17 cellular contexts compared by ENCODE assay signal in the genomic region with DNA sequence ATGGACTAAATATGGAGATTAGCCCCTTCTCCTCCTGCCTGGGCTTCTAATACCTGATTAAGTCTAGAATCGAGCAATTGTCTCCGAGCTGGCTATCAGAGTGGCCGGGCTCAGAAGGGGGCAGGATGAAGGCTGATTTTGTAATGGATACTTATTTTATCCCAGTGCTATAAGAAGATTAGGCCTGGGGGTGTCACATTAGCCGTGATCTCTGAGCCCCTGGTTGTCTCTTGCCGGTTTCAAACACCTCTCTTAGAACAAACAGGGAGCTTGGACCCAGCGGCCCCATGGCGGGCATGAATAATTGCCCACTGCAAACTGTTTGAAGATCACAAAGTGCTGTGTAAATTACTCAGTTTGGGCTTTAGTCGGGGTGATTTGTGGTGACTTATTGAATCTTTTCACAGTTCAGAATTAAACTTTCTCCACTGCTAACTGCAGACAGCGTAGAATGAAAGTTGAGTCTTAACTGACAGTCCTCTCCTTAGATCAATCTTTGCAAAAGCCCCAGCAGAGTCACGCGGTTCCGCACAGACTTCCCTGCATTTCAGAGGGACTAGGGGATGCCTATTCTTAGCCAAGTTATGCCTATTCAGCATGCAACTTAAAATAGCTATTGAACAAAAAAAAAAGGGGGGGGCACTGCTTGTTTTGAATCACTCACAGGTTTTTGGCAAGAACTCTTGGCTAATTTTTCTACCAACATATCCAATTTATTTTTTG.
DNase-seq lines count a peak whose midpoint lies in the region; ATAC-seq and TF ChIP-seq lines count a peak whose summit lies in the region.
"Had no signal": no experiment of that assay in that cellular context is flagged by ENCODE, and none has a peak within 500 bp of the region (broad histone marks: within the 10 kb centered on the region; RNA-seq: fewer than 3 reads in every experiment).

No MANE protein-coding gene starts in this region.

- ATAC-seq in left cardiac atrium (peak; percentile 71 to 83), psoas muscle (peak; percentile 88 to 94 (median 92)), GM18870 (IDR thresholded peaks at IDR 0.05; ENCODE audit: unreplicated experiment) (no peak), HG03139 (IDR thresholded peaks at IDR 0.05; ENCODE audit: unreplicated experiment) (no peak)
- ATAC-seq: activated CD8-positive, alpha-beta T cell treated with anti-CD3 and anti-CD28 coated beads for 36 hours; activated T-cell treated with anti-CD3 and anti-CD28 coated beads, Interleukin-2, amount 50 U/mL, for 4 hours had no signal

- H3K4me3 ChIP-seq in H7 (ENCODE audit: insufficient read depth, low read depth, low read length) (no peak overlapping the region), psoas muscle (no peak overlapping the region)
- H3K4me3 ChIP-seq: Peyer's patch, SK-N-MC, testis had no signal

- TF ChIP-seq CTCF in psoas muscle (IDR thresholded peaks at IDR 0.05) = no peak

- H3K27me3 ChIP-seq in H7 (ENCODE audit: control insufficient read depth, insufficient read depth, low read length) (no peaks in the 10 kb centered on the region), psoas muscle (ENCODE audit: insufficient read depth in 3 of 3, low read length in 2 of 3) (no peaks in the 10 kb centered on the region)
- H3K27me3 ChIP-seq: Peyer's patch, testis had no signal

- intact Hi-C loops in left cardiac atrium (cut with DNase I) = no loop called here
- intact Hi-C loops in psoas muscle (cut with DNase I) = no loop called here

- WGBS in psoas muscle, 3 donors = 14 to 18% (median 15%) methylated on average over 12 of the region's 12 CpGs

- DNase-seq in H7 (peak; percentile 53), NCI-H82 treated with DMSO at 0.1 percent for 48 hours (lab: John Stamatoyannopoulos, UW; ENCODE audit: unreplicated experiment) (peak; percentile 68), left cardiac atrium (no peak), psoas muscle (no peak), NCI-H774 (lab: John Stamatoyannopoulos, UW) (no peak)
- DNase-seq: activated B cell treated with CpG ODN at 0.5 μM for 24 hours; activated CD8-positive, alpha-beta T cell treated with anti-CD3 and anti-CD28 coated beads for 36 hours; activated T-cell treated with anti-CD3 and anti-CD28 coated beads, Interleukin-2, amount 50 U/mL, for 4 hours; KBM-7; mesendoderm; NCI-H1048; nephron progenitor cell; Peyer's patch; testis had no signal

- H3K36me3 ChIP-seq in H7 (replicated peaks; ENCODE audit: control insufficient read depth, insufficient read depth, low read length) (no peaks in the 10 kb centered on the region), psoas muscle (ENCODE audit: insufficient read depth in 1 of 2, low read depth in 1 of 2) (no peaks in the 10 kb centered on the region)
- H3K36me3 ChIP-seq: Peyer's patch had no signal

- peaks cover 5% of the 10 kb centered on the region for H3K4me1 ChIP-seq in psoas muscle
- H3K4me1 ChIP-seq: Peyer's patch, testis had no signal

- peaks cover 7% of the 10 kb centered on the region for H3K9me3 ChIP-seq in psoas muscle
- H3K9me3 ChIP-seq: testis had no signal

- peak overlapping the region; percentile 53 for H3K27ac ChIP-seq in psoas muscle
- H3K27ac ChIP-seq: Peyer's patch, SK-N-MC, testis had no signal

Comparison
In these comparisons a context has a peak if more than half of its experiments do, and no peak if none do; other contexts are left out.
1. DNase-seq: peak in H7 (single experiment) and NCI-H82 treated with DMSO at 0.1 percent for 48 hours (single experiment); none in left cardiac atrium (single experiment), psoas muscle (0 of 2) and NCI-H774 (single experiment).
2. ATAC-seq: peak in left cardiac atrium (2 of 2) and psoas muscle (4 of 4); none in GM18870 (single experiment) and HG03139 (single experiment).